ENCODE assay signal across 8 cellular contexts in the genomic region with DNA sequence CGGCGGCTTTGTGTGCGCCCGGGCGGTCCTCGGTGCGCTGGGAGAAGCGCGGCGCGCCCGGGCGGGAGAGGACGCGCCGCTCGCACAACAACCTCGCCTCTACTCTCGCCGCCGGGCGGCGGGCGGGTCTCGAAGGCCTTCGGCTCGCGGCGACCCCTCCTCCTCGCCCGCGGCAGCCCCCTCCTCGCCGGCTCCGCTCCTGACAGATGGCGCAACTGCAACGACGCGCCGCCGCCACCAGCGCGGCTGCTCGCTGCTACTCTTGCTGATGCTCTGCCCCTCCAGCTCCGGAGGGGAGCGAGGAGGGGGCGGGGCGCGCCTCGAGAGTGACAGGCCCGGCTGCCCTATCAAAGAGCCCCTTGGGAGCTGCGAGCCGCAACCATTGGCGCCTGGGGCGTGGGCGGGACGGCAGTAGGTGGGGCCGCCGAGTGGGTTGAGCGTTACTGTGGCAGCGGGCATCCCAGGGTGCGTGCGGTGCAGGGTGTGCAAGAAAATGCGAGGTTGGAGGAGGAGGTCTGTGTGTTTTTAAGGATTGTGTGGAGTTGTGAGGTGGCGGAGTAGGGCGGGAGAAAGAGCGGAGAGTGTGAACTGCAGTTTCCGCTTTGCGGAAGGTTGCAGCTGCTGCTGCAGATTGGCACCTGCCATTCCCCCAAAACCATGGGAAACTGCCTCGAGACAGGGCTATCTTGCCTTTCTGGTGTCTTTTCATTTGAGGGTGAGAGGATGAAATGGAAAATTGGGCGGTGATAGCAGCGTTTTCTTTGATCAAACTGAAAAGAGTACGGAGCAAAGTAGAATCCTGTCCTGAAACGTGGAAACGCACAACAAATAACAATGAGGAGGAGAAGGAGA. TPM values are rescaled to one million over a fixed set of nuclear protein-coding genes. Genes with fewer than 3 reads are reported as not detected.
DNase-seq lines count a peak whose midpoint lies in the region; ATAC-seq and TF ChIP-seq lines count a peak whose summit lies in the region.

TSS of gene FYN (minus strand) at position 275 of the 852 bp plus-strand sequence. CDS start 153,401 bp downstream, outside the sequence.

- H3K27me3 ChIP-seq in adrenal gland (peaks cover 19% of the 10 kb centered on the region), heart right ventricle (no peaks in the 10 kb centered on the region), upper lobe of right lung (no peaks in the 10 kb centered on the region)

- intact Hi-C loops in adrenal gland (cut with DNase I) (loop anchor here in 1 of 2 donors (10.0 kb wide), 1 partner anchor 159 kb away; no protein-coding TSS in a partner anchor), heart right ventricle (cut with DNase I) (loop anchor here (2.0 to 10.0 kb wide), 14 partner anchors 41 to 163 kb away; no protein-coding TSS in a partner anchor), posterior vena cava (cut with DNase I) (loop anchor here (10.0 kb wide), 2 partner anchors 111 to 159 kb away; no protein-coding TSS in a partner anchor), upper lobe of right lung (cut with DNase I) (no loop called here)

- TF ChIP-seq CTCF in GM12875 (IDR thresholded peaks at IDR 0.05; ENCODE audit: borderline replicate concordance, insufficient read depth, low read depth, low read length) (peak; percentile 67), adrenal gland (IDR thresholded peaks at IDR 0.05) (peak in 5 of 6 experiments; percentile 24 to 69 (median 43)), heart right ventricle (IDR thresholded peaks at IDR 0.05) (peak; percentile 26 to 58 (median 44)), upper lobe of right lung (IDR thresholded peaks at IDR 0.05) (peak; percentile 41)

- H3K36me3 ChIP-seq in adrenal gland (replicated peaks in 1 of 2) (no peaks in the 10 kb centered on the region), heart right ventricle (no peaks in the 10 kb centered on the region), upper lobe of right lung (no peaks in the 10 kb centered on the region)

- ATAC-seq in HG02852 (IDR thresholded peaks at IDR 0.05; ENCODE audit: unreplicated experiment) (peak; percentile 98), heart right ventricle (peak; percentile 99 to 100 (median 99)), upper lobe of right lung (peak; percentile 100)

- H3K27ac ChIP-seq in adrenal gland = peak within 1 kb of the TSS in 2 of 5 donors; percentile 76 to 80
- peak within 1 kb of the TSS; percentile 76 to 92 (median 88) for H3K27ac ChIP-seq in heart right ventricle
- H3K27ac ChIP-seq in upper lobe of right lung = peak within 1 kb of the TSS; percentile 59

- peak; percentile 42 to 45 for TF ChIP-seq POLR2A in adrenal gland (IDR thresholded peaks at IDR 0.05)

- peak within 1 kb of the TSS; percentile 53 for H3K4me3 ChIP-seq in GM12875 (ENCODE audit: low read depth, low read length)
- H3K4me3 ChIP-seq in adrenal gland = peak within 1 kb of the TSS in 2 of 4 donors; percentile 29 to 76
- peak within 1 kb of the TSS; percentile 78 to 91 (median 86) for H3K4me3 ChIP-seq in heart right ventricle
- peak within 1 kb of the TSS; percentile 63 for H3K4me3 ChIP-seq in upper lobe of right lung

- H3K4me1 ChIP-seq in adrenal gland (replicated peaks in 1 of 2) (peaks cover 0 to 9% of the 10 kb centered on the region in 2 donors), heart right ventricle (peaks cover 0 to 45% (median 28%) of the 10 kb centered on the region in 9 donors), upper lobe of right lung (peaks cover 19% of the 10 kb centered on the region)

- peak; percentile 99 for DNase-seq in NCI-H146 (lab: John Stamatoyannopoulos, UW)
- DNase-seq in T-helper 1 cell = peak; percentile 97 to 99 (median 97)
- DNase-seq in adrenal gland = peak; percentile 93 to 98 (median 96)
- DNase-seq in heart right ventricle = peak; percentile 98 to 99
- DNase-seq in posterior vena cava (ENCODE audit: low spot score) = peak; percentile 99
- peak; percentile 99 for DNase-seq in upper lobe of right lung

- WGBS in adrenal gland, 4 donors = 0 to 1% (median 0%) methylated on average over 18 to 75 of the region's 75 CpGs
- 0 to 1% methylated on average over 64 to 72 of the region's 75 CpGs for WGBS in heart right ventricle, 2 donors

- H3K9me3 ChIP-seq in adrenal gland (replicated peaks in 1 of 3) (no peaks in the 10 kb centered on the region), heart right ventricle (no peaks in the 10 kb centered on the region), upper lobe of right lung (no peaks in the 10 kb centered on the region)

RNA-seq across cellular contexts. Expression of gene FYN, which starts in this region (rescaled TPM):
- 10 to 100 TPM; 10.7 to 36.5 (median 21.1) TPM for total RNA-seq in adrenal gland
- 10 to 100 TPM; 15.5 to 18.9 (median 17.1) TPM for polyA plus RNA-seq in adrenal gland
- total RNA-seq in heart right ventricle = 10 to 100 TPM; 33.5 to 58.1 (median 45.6) TPM
- polyA plus RNA-seq in heart right ventricle = 10 to 100 TPM; 19.1 to 28.0 TPM
- total RNA-seq in posterior vena cava = 10 to 100 TPM; 87.0 to 94.7 TPM
- total RNA-seq in upper lobe of right lung = 115 TPM
